ENCODE assay signal across 19 cellular contexts in the genomic region with DNA sequence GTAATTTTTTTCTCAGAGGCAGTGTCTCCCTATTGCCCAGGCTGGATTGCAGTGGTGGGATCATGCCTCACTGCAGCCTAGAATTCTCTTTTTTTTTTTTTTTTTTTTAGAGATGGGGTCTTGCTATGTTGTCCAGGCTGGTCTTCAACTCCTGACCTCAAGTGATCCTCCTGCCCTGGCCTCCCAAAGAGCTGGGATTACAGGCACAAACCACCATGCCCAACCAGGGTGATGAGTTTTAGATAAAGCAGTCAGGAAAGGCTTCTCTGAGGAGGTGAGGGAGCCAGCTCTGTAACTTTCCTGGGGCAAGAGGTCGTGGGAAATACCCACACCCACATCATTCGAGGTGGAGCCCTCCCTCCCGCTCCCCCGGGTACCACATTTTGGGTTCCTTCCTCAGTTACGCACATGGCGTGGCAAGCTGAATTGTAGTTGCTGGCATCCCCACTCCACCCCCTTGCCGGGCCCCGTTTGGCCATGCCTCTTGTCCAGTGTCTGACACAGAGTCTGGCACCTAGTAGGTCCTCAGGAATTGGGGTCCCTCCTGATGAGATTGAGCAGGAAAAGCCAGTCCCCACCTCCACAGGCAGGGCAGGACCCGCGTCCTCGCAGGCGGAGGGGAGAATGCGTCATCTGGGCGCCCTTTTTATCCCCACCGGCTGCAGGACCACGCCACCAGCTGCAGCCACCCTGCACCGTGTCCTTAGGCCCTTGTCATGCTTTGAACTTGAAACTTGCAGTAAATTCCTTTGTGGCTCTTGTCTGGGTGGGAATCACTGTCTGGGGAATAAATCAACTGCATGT. TPM values are rescaled to one million over a fixed set of nuclear protein-coding genes. Genes with fewer than 3 reads are reported as not detected.
DNase-seq lines count a peak whose midpoint lies in the region; ATAC-seq, FAIRE-seq and TF ChIP-seq lines count a peak whose summit lies in the region.
"Had no signal": no experiment of that assay in that cellular context is flagged by ENCODE, and none has a peak within 500 bp of the region (broad histone marks: within the 10 kb centered on the region; RNA-seq: fewer than 3 reads in every experiment).

No MANE protein-coding gene starts in this region.

- ATAC-seq in HG02970 (IDR thresholded peaks at IDR 0.05; ENCODE audit: low FRiP score, unreplicated experiment), result no peak
- no peak for ATAC-seq in HG03460 (IDR thresholded peaks at IDR 0.05; ENCODE audit: unreplicated experiment)
- ATAC-seq: CD8-positive, alpha-beta T cell had no signal

- H3K9ac ChIP-seq in BLaER1 treated with 17β-estradiol and CSF1 and Interleukin-3, amounts not matched to agents 10 nM and 100 nM, result peak overlapping the region in 4 of 11 experiments; percentile 10 to 60 (median 33); a peak in 5 of 22 replicates
- H3K9ac ChIP-seq in astrocyte (ENCODE audit: low read length), result no peak overlapping the region
- H3K9ac ChIP-seq: KMS-11 had no signal

- no peak overlapping the region for H2AFZ ChIP-seq in astrocyte (ENCODE audit: low read depth, low read length)
- H2AFZ ChIP-seq in osteoblast (ENCODE audit: low read length), result no peak overlapping the region

- FAIRE-seq in astrocyte (lab: Jason Lieb, UNC), result no peak
- FAIRE-seq: A204.1, G401.6, GM12891, GM19239, HTR-8/SVneo had no signal

- peak overlapping the region; percentile 15; the same call in 1 of the 2 replicates for H3K27ac ChIP-seq in 22Rv1
- peak overlapping the region in 7 of 11 experiments; percentile 8 to 64 (median 36); a peak in 8 of 22 replicates for H3K27ac ChIP-seq in BLaER1 treated with 17β-estradiol and CSF1 and Interleukin-3, amounts not matched to agents 10 nM and 100 nM
- H3K27ac ChIP-seq in astrocyte (ENCODE audit: low read depth, low read length), result no peak overlapping the region
- no peak overlapping the region for H3K27ac ChIP-seq in osteoblast (ENCODE audit: low read depth, low read length)
- H3K27ac ChIP-seq: KMS-11 had no signal

- H3K4me1 Mint-ChIP-seq in astrocyte (ENCODE audit: low read depth, unreplicated experiment), result peaks cover 3% of the 10 kb centered on the region

- peaks cover 30 to 76% (median 56%) of the 10 kb centered on the region in 11 experiments for H3K36me3 ChIP-seq in BLaER1 treated with 17β-estradiol and CSF1 and Interleukin-3, amounts not matched to agents 10 nM and 100 nM
- H3K36me3 ChIP-seq in astrocyte (ENCODE audit: insufficient read depth, low read length) (no peaks in the 10 kb centered on the region), osteoblast (ENCODE audit: insufficient read depth, low read length) (peaks cover 17% of the 10 kb centered on the region)
- H3K36me3 ChIP-seq: HAP-1 had no signal

- no peaks in the 10 kb centered on the region for H3K27me3 ChIP-seq in BLaER1 treated with 17β-estradiol and CSF1 and Interleukin-3, amounts not matched to agents 10 nM and 100 nM
- H3K27me3 ChIP-seq in astrocyte (ENCODE audit: insufficient read depth, low read length) (no peaks in the 10 kb centered on the region), osteoblast (ENCODE audit: insufficient read depth, low read length) (no peaks in the 10 kb centered on the region)

- H4K20me1 ChIP-seq in BLaER1 treated with 17β-estradiol and CSF1 and Interleukin-3, amounts not matched to agents 10 nM and 100 nM, result peaks cover 27 to 87% (median 63%) of the 10 kb centered on the region in 11 experiments; a peak in 17 of 22 replicates
- H4K20me1 ChIP-seq in astrocyte (ENCODE audit: insufficient read depth, low read length) (peaks cover 17% of the 10 kb centered on the region), osteoblast (ENCODE audit: insufficient read depth, low read length) (peaks cover 16% of the 10 kb centered on the region)

- peaks cover 0 to 7% (median 0%) of the 10 kb centered on the region in 11 experiments; a peak in 2 of 22 replicates for H3K9me3 ChIP-seq in BLaER1 treated with 17β-estradiol and CSF1 and Interleukin-3, amounts not matched to agents 10 nM and 100 nM (replicated peaks in 1 of 11)
- H3K9me3 ChIP-seq in astrocyte (ENCODE audit: insufficient read depth, low read depth, low read length), result no peaks in the 10 kb centered on the region
- no peaks in the 10 kb centered on the region for H3K9me3 ChIP-seq in osteoblast (ENCODE audit: low read depth, low read length)
- H3K9me3 ChIP-seq: HAP-1 had no signal

- peak overlapping the region; percentile 40 for H3K4me3 Mint-ChIP-seq in astrocyte (ENCODE audit: unreplicated experiment)
- H3K4me3 Mint-ChIP-seq: CD8-positive, alpha-beta T cell had no signal

- DNase-seq in astrocyte (ENCODE audit: low read depth) (no peak), osteoblast (ENCODE audit: insufficient read length, low spot score, missing footprints) (peak; percentile 21), AG08395 (ENCODE audit: low spot score) (no peak)
- DNase-seq: ACHN; AML-193; CD8-positive, alpha-beta T cell; COR-L47; GOT3 had no signal

- H3K36me3 Mint-ChIP-seq in astrocyte (ENCODE audit: low read depth, unreplicated experiment), result peaks cover 12% of the 10 kb centered on the region
- H3K36me3 Mint-ChIP-seq: CD8-positive, alpha-beta T cell had no signal

- H3K27me3 Mint-ChIP-seq in astrocyte (ENCODE audit: low read depth, unreplicated experiment), result no peaks in the 10 kb centered on the region

- H3K4me2 ChIP-seq in BLaER1 treated with 17β-estradiol and CSF1 and Interleukin-3, amounts not matched to agents 10 nM and 100 nM, result peak overlapping the region in 10 of 11 experiments; percentile 18 to 76 (median 59); a peak in 20 of 22 replicates
- no peak overlapping the region for H3K4me2 ChIP-seq in astrocyte (ENCODE audit: low read length)
- H3K4me2 ChIP-seq in osteoblast (ENCODE audit: insufficient read depth, low read length), result no peak overlapping the region
- H3K4me2 ChIP-seq: KMS-11 had no signal

- no peak overlapping the region for H3K27ac Mint-ChIP-seq in astrocyte (ENCODE audit: unreplicated experiment)
- H3K27ac Mint-ChIP-seq: CD8-positive, alpha-beta T cell had no signal

- no peak overlapping the region for H3K4me3 ChIP-seq in BLaER1 treated with 17β-estradiol and CSF1 and Interleukin-3, amounts not matched to agents 10 nM and 100 nM
- H3K4me3 ChIP-seq in astrocyte (ENCODE audit: insufficient read depth, low read depth, low read length), result no peak overlapping the region
- no peak overlapping the region for H3K4me3 ChIP-seq in osteoblast (ENCODE audit: insufficient read depth, low read length)
- H3K4me3 ChIP-seq: HAP-1 had no signal

- no peaks in the 10 kb centered on the region for H3K9me3 Mint-ChIP-seq in astrocyte (ENCODE audit: unreplicated experiment)
- H3K9me3 Mint-ChIP-seq: CD8-positive, alpha-beta T cell had no signal

- peaks cover 13 to 93% (median 81%) of the 10 kb centered on the region in 10 experiments for H3K4me1 ChIP-seq in BLaER1 treated with 17β-estradiol and CSF1 and Interleukin-3, amounts not matched to agents 10 nM and 100 nM
- peaks cover 7% of the 10 kb centered on the region for H3K4me1 ChIP-seq in astrocyte (ENCODE audit: insufficient read depth, low read length)
- H3K4me1 ChIP-seq in osteoblast (ENCODE audit: insufficient read depth, low read length), result peaks cover 11% of the 10 kb centered on the region
- H3K4me1 ChIP-seq: HAP-1 had no signal

- TF ChIP-seq CTCF in 22Rv1 (IDR thresholded peaks at IDR 0.05) (no peak), astrocyte (IDR thresholded peaks at IDR 0.05; ENCODE audit: insufficient read depth, low read depth, low read length) (no peak), osteoblast (IDR thresholded peaks at IDR 0.05; ENCODE audit: extremely low read depth, low read depth, low read length) (no peak)

- H3K79me2 ChIP-seq in astrocyte (ENCODE audit: insufficient read depth, low read length) (no peaks in the 10 kb centered on the region), osteoblast (ENCODE audit: insufficient read depth, low read length) (peaks cover 27% of the 10 kb centered on the region)

RNA-seq across cellular contexts. Expression of a gene that starts 43.4 kb away (rescaled TPM):
- 31.4 and 35.4 TPM in 2 replicates for total RNA-seq in astrocyte
- total RNA-seq in osteoblast, result 58.3 and 70.9 TPM in 2 replicates

Comparison
In these comparisons a context has a peak if more than half of its experiments do, and no peak if none do; other contexts are left out.
1. H3K27ac ChIP-seq: peak in 22Rv1 (single experiment) and BLaER1 treated with 17β-estradiol and CSF1 and Interleukin-3, amounts not matched to agents 10 nM and 100 nM (7 of 11); none in astrocyte (single experiment) and osteoblast (single experiment).
2. H3K4me2 ChIP-seq: peak in BLaER1 treated with 17β-estradiol and CSF1 and Interleukin-3, amounts not matched to agents 10 nM and 100 nM (10 of 11); none in astrocyte (single experiment) and osteoblast (single experiment).